ENCODE assay signal across 1 cellular context in genomic region chr14:73463411-73463810, GRCh38.
TF ChIP-seq lines count a peak whose summit lies in the region.

No MANE protein-coding gene starts in this region.

TF ChIP-seq in IMR-90, 13 proteins besides CTCF, POLR2A, EP300 and RAD21 (continued from another document):
- peak; percentile 64; the same call in 1 of the 2 replicates for TF ChIP-seq MXI1 (IDR thresholded peaks at IDR 0.05; ENCODE audit: borderline replicate concordance, low read depth, low read length)
- no peak for TF ChIP-seq ELK1 (IDR thresholded peaks at IDR 0.05; ENCODE audit: borderline replicate concordance, low read depth, low read length)
- peak; percentile 44 for TF ChIP-seq RCOR1 (IDR thresholded peaks at IDR 0.05; ENCODE audit: insufficient replicate concordance, low read length)
- peak; percentile 68 for TF ChIP-seq FOS (IDR thresholded peaks at IDR 0.05; ENCODE audit: low read depth, low read length)
- TF ChIP-seq SMC3 (IDR thresholded peaks at IDR 0.05; ENCODE audit: low read depth, low read length): no peak
TF ChIP-seq in IMR-90: peak in this region for 7.
